In genomic region chr16:65745-66144, GRCh38 we compare ENCODE assay signal across 8 cellular contexts. TPM values are rescaled to one million over a fixed set of nuclear protein-coding genes. Genes with fewer than 3 reads are reported as not detected.
A peak's percentile ranks its signal among the peaks of the same experiment; 100 is the strongest.
DNase-seq lines count a peak whose midpoint lies in the region; ATAC-seq lines count a peak whose summit lies in the region.

No MANE protein-coding gene starts in this region.

- ATAC-seq in activated CD4-positive, alpha-beta T cell treated with anti-CD3 and anti-CD28 coated beads for 36 hours: peak; percentile 94
- ATAC-seq in left lobe of liver (peak; percentile 86), HG03378 (IDR thresholded peaks at IDR 0.05; ENCODE audit: unreplicated experiment) (no peak)

- POLR2A ChIA-PET in activated CD4-positive, alpha-beta T cell treated with anti-CD3 and anti-CD28 coated beads for 36 hours (lab: Charles Lee): interaction anchor here (0.5 to 1.9 kb wide), 3 partner anchors 12 to 422 kb away, joined by 3 to 7 read pairs (median 6); partner anchors contain the start of gene MPG

- peaks cover 8% of the 10 kb centered on the region for H3K27me3 Mint-ChIP-seq in activated CD4-positive, alpha-beta T cell treated with anti-CD3 and anti-CD28 coated beads for 36 hours

- no peaks in the 10 kb centered on the region for H3K9me3 Mint-ChIP-seq in activated CD4-positive, alpha-beta T cell treated with anti-CD3 and anti-CD28 coated beads for 36 hours (ENCODE audit: low read depth)

- H3K27ac Mint-ChIP-seq in activated CD4-positive, alpha-beta T cell treated with anti-CD3 and anti-CD28 coated beads for 36 hours: no peak overlapping the region

- H3K36me3 Mint-ChIP-seq in activated CD4-positive, alpha-beta T cell treated with anti-CD3 and anti-CD28 coated beads for 36 hours (ENCODE audit: low read depth): no peaks in the 10 kb centered on the region

- DNase-seq in C1 segment of cervical spinal cord (lab: John Stamatoyannopoulos, UW) (peak in 13 of 14 donors; percentile 41 to 87 (median 73)), HCEC 1CT (peak; percentile 59), NCI-H446 treated with DMSO at 0.1 percent for 48 hours (lab: John Stamatoyannopoulos, UW) (peak; percentile 20), left lobe of liver (ENCODE audit: low spot score) (peak; percentile 83)
- DNase-seq in activated CD4-positive, alpha-beta T cell treated with anti-CD3 and anti-CD28 coated beads for 36 hours: peak; percentile 94
- peak; percentile 71 for DNase-seq in central memory CD4-positive, alpha-beta T cell
- DNase-seq in stimulated activated CD4-positive, alpha-beta T cell treated with anti-CD3 and anti-CD28 coated beads, Interleukin-4, amount 100 ng/mL, for 24 hours: peak; percentile 86

- CTCF ChIA-PET in activated CD4-positive, alpha-beta T cell treated with anti-CD3 and anti-CD28 coated beads for 36 hours (lab: Charles Lee): interaction anchor here (0.6 to 11.4 kb wide), 25 partner anchors 9 to 319 kb away, joined by 3 to 214 read pairs (median 4); partner anchors contain the start of genes POLR3K and SNRNP25

- intact Hi-C loops in activated CD4-positive, alpha-beta T cell treated with anti-CD3 and anti-CD28 coated beads for 36 hours (cut with DNase I, micrococcal nuclease): loop anchor here (1.0 kb wide), 3 partner anchors 32 to 297 kb away; no protein-coding TSS in a partner anchor

- no peak overlapping the region for H3K4me3 Mint-ChIP-seq in activated CD4-positive, alpha-beta T cell treated with anti-CD3 and anti-CD28 coated beads for 36 hours

- no peaks in the 10 kb centered on the region for H3K4me1 Mint-ChIP-seq in activated CD4-positive, alpha-beta T cell treated with anti-CD3 and anti-CD28 coated beads for 36 hours

RNA-seq across cellular contexts. Expression of gene RHBDF1, which starts 6.7 kb away (rescaled TPM):
- under 1 TPM in 1 of 2 experiments, not detected in 1; 0.40 TPM for total RNA-seq in activated CD4-positive, alpha-beta T cell treated with anti-CD3 and anti-CD28 coated beads for 36 hours
- 5.8 TPM for total RNA-seq in left lobe of liver

RNA-seq across cellular contexts. Expression of gene SNRNP25, which starts 12.1 kb away (rescaled TPM):
- 10 to 100 TPM; 42.5 to 50.0 TPM for total RNA-seq in activated CD4-positive, alpha-beta T cell treated with anti-CD3 and anti-CD28 coated beads for 36 hours
- total RNA-seq in left lobe of liver: 16.0 TPM

RNA-seq across cellular contexts. Expression of gene MPG, which starts 12.3 kb away (rescaled TPM):
- 10 to 100 TPM; 47.0 to 57.0 TPM for total RNA-seq in activated CD4-positive, alpha-beta T cell treated with anti-CD3 and anti-CD28 coated beads for 36 hours
- total RNA-seq in left lobe of liver: 28.0 TPM

RNA-seq across cellular contexts. Expression of gene POLR3K, which starts 12.3 kb away (rescaled TPM):
- 10 to 100 TPM; 31.9 to 46.8 TPM for total RNA-seq in activated CD4-positive, alpha-beta T cell treated with anti-CD3 and anti-CD28 coated beads for 36 hours
- total RNA-seq in left lobe of liver: 5.1 TPM

Comparison
In these comparisons a context has a peak if more than half of its experiments do, and no peak if none do; other contexts are left out.
1. DNase-seq: peak in every context shown above with its lines; median percentile 94 in activated CD4-positive, alpha-beta T cell treated with anti-CD3 and anti-CD28 coated beads for 36 hours; 86 in stimulated activated CD4-positive, alpha-beta T cell treated with anti-CD3 and anti-CD28 coated beads, Interleukin-4, amount 100 ng/mL, for 24 hours; 83 in left lobe of liver; 73 in C1 segment of cervical spinal cord; 71 in central memory CD4-positive, alpha-beta T cell; 59 in HCEC 1CT; 20 in NCI-H446 treated with DMSO at 0.1 percent for 48 hours.